1 cellular context compared by ENCODE assay signal in the genomic region with DNA sequence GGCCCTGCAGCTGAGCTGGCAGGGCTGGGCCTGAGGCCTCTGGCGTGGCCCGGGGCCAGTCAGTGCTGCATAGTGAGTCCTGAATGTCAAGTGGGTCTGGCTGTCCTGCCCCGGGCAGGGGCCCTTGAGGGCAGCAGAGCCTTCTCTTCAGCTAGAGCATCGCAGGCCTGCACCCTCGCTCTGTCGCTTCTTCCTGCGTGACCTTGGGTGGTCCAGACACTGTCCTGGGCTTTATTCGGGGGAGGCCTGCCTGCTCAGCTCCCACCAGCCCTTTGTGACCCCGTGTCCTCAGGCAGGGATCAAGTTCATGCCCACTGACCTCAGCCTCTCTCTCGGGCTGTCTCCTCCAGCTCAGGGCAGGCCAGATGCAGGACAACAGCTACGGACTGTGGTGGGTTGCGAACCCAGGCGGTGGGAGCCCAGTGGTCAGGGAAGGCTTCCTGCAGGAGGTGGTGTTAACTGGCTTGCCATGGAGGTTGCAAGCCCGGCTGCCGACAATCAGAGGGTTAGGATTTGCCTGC.
TF ChIP-seq lines count a peak whose summit lies in the region.

No MANE protein-coding gene starts in this region.

TF ChIP-seq in GM23338, 12 proteins besides CTCF, POLR2A, EP300 and RAD21:
- TF ChIP-seq, protein P1, sequence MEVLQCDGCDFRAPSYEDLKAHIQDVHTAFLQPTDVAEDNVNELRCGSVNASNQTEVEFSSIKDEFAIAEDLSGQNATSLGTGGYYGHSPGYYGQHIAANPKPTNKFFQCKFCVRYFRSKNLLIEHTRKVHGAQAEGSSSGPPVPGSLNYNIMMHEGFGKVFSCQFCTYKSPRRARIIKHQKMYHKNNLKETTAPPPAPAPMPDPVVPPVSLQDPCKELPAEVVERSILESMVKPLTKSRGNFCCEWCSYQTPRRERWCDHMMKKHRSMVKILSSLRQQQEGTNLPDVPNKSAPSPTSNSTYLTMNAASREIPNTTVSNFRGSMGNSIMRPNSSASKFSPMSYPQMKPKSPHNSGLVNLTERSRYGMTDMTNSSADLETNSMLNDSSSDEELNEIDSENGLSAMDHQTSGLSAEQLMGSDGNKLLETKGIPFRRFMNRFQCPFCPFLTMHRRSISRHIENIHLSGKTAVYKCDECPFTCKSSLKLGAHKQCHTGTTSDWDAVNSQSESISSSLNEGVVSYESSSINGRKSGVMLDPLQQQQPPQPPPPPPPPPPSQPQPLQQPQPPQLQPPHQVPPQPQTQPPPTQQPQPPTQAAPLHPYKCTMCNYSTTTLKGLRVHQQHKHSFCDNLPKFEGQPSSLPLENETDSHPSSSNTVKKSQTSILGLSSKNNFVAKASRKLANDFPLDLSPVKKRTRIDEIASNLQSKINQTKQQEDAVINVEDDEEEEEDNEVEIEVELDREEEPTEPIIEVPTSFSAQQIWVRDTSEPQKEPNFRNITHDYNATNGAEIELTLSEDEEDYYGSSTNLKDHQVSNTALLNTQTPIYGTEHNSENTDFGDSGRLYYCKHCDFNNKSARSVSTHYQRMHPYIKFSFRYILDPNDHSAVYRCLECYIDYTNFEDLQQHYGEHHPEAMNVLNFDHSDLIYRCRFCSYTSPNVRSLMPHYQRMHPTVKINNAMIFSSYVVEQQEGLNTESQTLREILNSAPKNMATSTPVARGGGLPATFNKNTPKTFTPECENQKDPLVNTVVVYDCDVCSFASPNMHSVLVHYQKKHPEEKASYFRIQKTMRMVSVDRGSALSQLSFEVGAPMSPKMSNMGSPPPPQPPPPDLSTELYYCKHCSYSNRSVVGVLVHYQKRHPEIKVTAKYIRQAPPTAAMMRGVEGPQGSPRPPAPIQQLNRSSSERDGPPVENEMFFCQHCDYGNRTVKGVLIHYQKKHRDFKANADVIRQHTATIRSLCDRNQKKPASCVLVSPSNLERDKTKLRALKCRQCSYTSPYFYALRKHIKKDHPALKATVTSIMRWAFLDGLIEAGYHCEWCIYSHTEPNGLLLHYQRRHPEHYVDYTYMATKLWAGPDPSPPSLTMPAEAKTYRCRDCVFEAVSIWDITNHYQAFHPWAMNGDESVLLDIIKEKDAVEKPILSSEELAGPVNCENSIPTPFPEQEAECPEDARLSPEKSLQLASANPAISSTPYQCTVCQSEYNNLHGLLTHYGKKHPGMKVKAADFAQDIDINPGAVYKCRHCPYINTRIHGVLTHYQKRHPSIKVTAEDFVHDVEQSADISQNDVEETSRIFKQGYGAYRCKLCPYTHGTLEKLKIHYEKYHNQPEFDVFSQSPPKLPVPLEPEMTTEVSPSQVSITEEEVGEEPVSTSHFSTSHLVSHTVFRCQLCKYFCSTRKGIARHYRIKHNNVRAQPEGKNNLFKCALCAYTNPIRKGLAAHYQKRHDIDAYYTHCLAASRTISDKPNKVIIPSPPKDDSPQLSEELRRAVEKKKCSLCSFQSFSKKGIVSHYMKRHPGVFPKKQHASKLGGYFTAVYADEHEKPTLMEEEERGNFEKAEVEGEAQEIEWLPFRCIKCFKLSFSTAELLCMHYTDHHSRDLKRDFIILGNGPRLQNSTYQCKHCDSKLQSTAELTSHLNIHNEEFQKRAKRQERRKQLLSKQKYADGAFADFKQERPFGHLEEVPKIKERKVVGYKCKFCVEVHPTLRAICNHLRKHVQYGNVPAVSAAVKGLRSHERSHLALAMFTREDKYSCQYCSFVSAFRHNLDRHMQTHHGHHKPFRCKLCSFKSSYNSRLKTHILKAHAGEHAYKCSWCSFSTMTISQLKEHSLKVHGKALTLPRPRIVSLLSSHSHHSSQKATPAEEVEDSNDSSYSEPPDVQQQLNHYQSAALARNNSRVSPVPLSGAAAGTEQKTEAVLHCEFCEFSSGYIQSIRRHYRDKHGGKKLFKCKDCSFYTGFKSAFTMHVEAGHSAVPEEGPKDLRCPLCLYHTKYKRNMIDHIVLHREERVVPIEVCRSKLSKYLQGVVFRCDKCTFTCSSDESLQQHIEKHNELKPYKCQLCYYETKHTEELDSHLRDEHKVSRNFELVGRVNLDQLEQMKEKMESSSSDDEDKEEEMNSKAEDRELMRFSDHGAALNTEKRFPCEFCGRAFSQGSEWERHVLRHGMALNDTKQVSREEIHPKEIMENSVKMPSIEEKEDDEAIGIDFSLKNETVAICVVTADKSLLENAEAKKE (CRISPR knock-in tag; IDR thresholded peaks at IDR 0.05), result no peak
- no peak for TF ChIP-seq CREB1 (CRISPR knock-in tag; IDR thresholded peaks at IDR 0.05; ENCODE audit: low read depth)
- TF ChIP-seq ETS1 (IDR thresholded peaks at IDR 0.05), result no peak
- TF ChIP-seq, protein P2, sequence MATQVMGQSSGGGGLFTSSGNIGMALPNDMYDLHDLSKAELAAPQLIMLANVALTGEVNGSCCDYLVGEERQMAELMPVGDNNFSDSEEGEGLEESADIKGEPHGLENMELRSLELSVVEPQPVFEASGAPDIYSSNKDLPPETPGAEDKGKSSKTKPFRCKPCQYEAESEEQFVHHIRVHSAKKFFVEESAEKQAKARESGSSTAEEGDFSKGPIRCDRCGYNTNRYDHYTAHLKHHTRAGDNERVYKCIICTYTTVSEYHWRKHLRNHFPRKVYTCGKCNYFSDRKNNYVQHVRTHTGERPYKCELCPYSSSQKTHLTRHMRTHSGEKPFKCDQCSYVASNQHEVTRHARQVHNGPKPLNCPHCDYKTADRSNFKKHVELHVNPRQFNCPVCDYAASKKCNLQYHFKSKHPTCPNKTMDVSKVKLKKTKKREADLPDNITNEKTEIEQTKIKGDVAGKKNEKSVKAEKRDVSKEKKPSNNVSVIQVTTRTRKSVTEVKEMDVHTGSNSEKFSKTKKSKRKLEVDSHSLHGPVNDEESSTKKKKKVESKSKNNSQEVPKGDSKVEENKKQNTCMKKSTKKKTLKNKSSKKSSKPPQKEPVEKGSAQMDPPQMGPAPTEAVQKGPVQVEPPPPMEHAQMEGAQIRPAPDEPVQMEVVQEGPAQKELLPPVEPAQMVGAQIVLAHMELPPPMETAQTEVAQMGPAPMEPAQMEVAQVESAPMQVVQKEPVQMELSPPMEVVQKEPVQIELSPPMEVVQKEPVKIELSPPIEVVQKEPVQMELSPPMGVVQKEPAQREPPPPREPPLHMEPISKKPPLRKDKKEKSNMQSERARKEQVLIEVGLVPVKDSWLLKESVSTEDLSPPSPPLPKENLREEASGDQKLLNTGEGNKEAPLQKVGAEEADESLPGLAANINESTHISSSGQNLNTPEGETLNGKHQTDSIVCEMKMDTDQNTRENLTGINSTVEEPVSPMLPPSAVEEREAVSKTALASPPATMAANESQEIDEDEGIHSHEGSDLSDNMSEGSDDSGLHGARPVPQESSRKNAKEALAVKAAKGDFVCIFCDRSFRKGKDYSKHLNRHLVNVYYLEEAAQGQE (IDR thresholded peaks at IDR 0.05; ENCODE audit: unreplicated experiment), result no peak
- no peak for TF ChIP-seq ZNF331 (CRISPR knock-in tag; IDR thresholded peaks at IDR 0.05; ENCODE audit: low read depth)
- no peak for TF ChIP-seq STAT1 (IDR thresholded peaks at IDR 0.05; ENCODE audit: unreplicated experiment)
- TF ChIP-seq JUNB (IDR thresholded peaks at IDR 0.05; ENCODE audit: unreplicated experiment), result no peak
- TF ChIP-seq ZNF114 (CRISPR knock-in tag; IDR thresholded peaks at IDR 0.05), result no peak
- TF ChIP-seq EZH2phosphoT487 (IDR thresholded peaks at IDR 0.05; ENCODE audit: unreplicated experiment), result no peak
- TF ChIP-seq NANOG (IDR thresholded peaks at IDR 0.05; ENCODE audit: borderline replicate concordance), result no peak
- TF ChIP-seq EZH2 (IDR thresholded peaks at IDR 0.05; ENCODE audit: low read depth, unreplicated experiment), result no peak
- TF ChIP-seq POLR2AphosphoS5 (IDR thresholded peaks at IDR 0.05; ENCODE audit: low read depth), result no peak
